In genomic region chr10:124917939-124918830, GRCh38 we compare ENCODE assay signal across 8 cellular contexts. TPM values are rescaled to one million over a fixed set of nuclear protein-coding genes. Genes with fewer than 3 reads are reported as not detected.
DNase-seq lines count a peak whose midpoint lies in the region; ATAC-seq and TF ChIP-seq lines count a peak whose summit lies in the region.

No MANE protein-coding gene starts in this region.

- H3K4me3 ChIP-seq in fibroblast of lung (replicated peaks in 1 of 4; ENCODE audit: control extremely low read depth in 1 of 4, insufficient read depth in 1 of 4, low read depth in 3 of 4, low read length in 4 of 4) (peak overlapping the region; percentile 86 to 99 (median 96)), trophoblast cell (ENCODE audit: low read depth, low read length) (peak overlapping the region; percentile 87)

- peaks cover 28% of the 10 kb centered on the region for H3K4me1 Mint-ChIP-seq in activated CD8-positive, alpha-beta memory T cell treated with anti-CD3 and anti-CD28 coated beads, Interleukin-2, amount 10 ng/mL, durations not matched to agents 7 days and 5 days
- H3K4me1 Mint-ChIP-seq in T-cell: peaks cover 40 to 42% (median 40%) of the 10 kb centered on the region in 3 donors

- no peak overlapping the region for H4K8ac ChIP-seq in trophoblast cell (ENCODE audit: low read depth, low read length)

- peak overlapping the region; percentile 79 for H3K4me2 ChIP-seq in fibroblast of lung (ENCODE audit: extremely low read depth, insufficient read depth, low read length)
- peak overlapping the region; percentile 85 for H3K4me2 ChIP-seq in trophoblast cell (ENCODE audit: low read length)

- POLR2A ChIA-PET in T-cell (lab: Charles Lee): interaction anchor here in 1 of 2 donors (0.7 kb wide), 1 partner anchor 944 kb away, joined by 3 read pairs; no protein-coding TSS in a partner anchor

- no peak for ATAC-seq in activated CD8-positive, alpha-beta memory T cell treated with anti-CD3 and anti-CD28 coated beads, Interleukin-2, amount 10 ng/mL, durations not matched to agents 7 days and 5 days
- ATAC-seq in T-cell (replicated peaks in 1 of 4) (no peak), HG02852 (IDR thresholded peaks at IDR 0.05; ENCODE audit: unreplicated experiment) (no peak), HG02610 (IDR thresholded peaks at IDR 0.05; ENCODE audit: unreplicated experiment) (no peak)

- H3K36me3 ChIP-seq in fibroblast of lung (ENCODE audit: control insufficient read depth, insufficient read depth, low read length) (no peaks in the 10 kb centered on the region), trophoblast cell (ENCODE audit: control insufficient read depth in 1 of 2, insufficient read depth in 2 of 2, low read length in 2 of 2) (peaks cover 5 to 9% of the 10 kb centered on the region in 2 experiments)

- no CpG with 5 or more reads among the region's 23 CpGs for WGBS in trophoblast cell (ENCODE audit: extremely low coverage, insufficient coverage, insufficient read length)

- DNase-seq in activated CD8-positive, alpha-beta memory T cell treated with anti-CD3 and anti-CD28 coated beads, Interleukin-2, amount 10 ng/mL, durations not matched to agents 7 days and 5 days: no peak
- no peak for DNase-seq in activated CD8-positive, alpha-beta memory T cell treated with anti-CD3 and anti-CD28 coated beads, Interleukin-2, amount 50 U/mL, for 48 hours
- DNase-seq in T-cell (peak in 3 of 34 experiments; percentile 1 to 6 (median 5)), fibroblast of lung (ENCODE audit: low read depth in 2 of 2) (peak; percentile 78 to 86), trophoblast cell (no peak), pons (ENCODE audit: low spot score) (no peak)

- H2BK5ac ChIP-seq in trophoblast cell (ENCODE audit: low read depth, low read length, poor library complexity): no peak overlapping the region

- H3K9ac ChIP-seq in fibroblast of lung (ENCODE audit: insufficient read depth, low read length) (peak overlapping the region; percentile 95), trophoblast cell (ENCODE audit: low read length) (peak overlapping the region; percentile 83)

- H3K36me3 Mint-ChIP-seq in activated CD8-positive, alpha-beta memory T cell treated with anti-CD3 and anti-CD28 coated beads, Interleukin-2, amount 10 ng/mL, durations not matched to agents 7 days and 5 days: peaks cover 4% of the 10 kb centered on the region
- H3K36me3 Mint-ChIP-seq in T-cell: peaks cover 4% of the 10 kb centered on the region

- no peaks in the 10 kb centered on the region for H3K9me3 Mint-ChIP-seq in activated CD8-positive, alpha-beta memory T cell treated with anti-CD3 and anti-CD28 coated beads, Interleukin-2, amount 10 ng/mL, durations not matched to agents 7 days and 5 days (ENCODE audit: low read depth)
- H3K9me3 Mint-ChIP-seq in T-cell: no peaks in the 10 kb centered on the region

- H3K27ac Mint-ChIP-seq in activated CD8-positive, alpha-beta memory T cell treated with anti-CD3 and anti-CD28 coated beads, Interleukin-2, amount 10 ng/mL, durations not matched to agents 7 days and 5 days: peak overlapping the region; percentile 91
- H3K27ac Mint-ChIP-seq in T-cell: peak overlapping the region; percentile 92 to 95

- H3K27ac ChIP-seq in fibroblast of lung (ENCODE audit: insufficient read depth, low read length): peak overlapping the region; percentile 94
- peak overlapping the region; percentile 97 for H3K27ac ChIP-seq in trophoblast cell (ENCODE audit: low read depth, low read length)

- no peak overlapping the region for H3K14ac ChIP-seq in trophoblast cell (ENCODE audit: low read length)

- peak overlapping the region; percentile 92 for H3K4me3 Mint-ChIP-seq in activated CD8-positive, alpha-beta memory T cell treated with anti-CD3 and anti-CD28 coated beads, Interleukin-2, amount 10 ng/mL, durations not matched to agents 7 days and 5 days
- H3K4me3 Mint-ChIP-seq in T-cell: peak overlapping the region; percentile 92 to 94 (median 92)

- no peaks in the 10 kb centered on the region for H3K27me3 Mint-ChIP-seq in activated CD8-positive, alpha-beta memory T cell treated with anti-CD3 and anti-CD28 coated beads, Interleukin-2, amount 10 ng/mL, durations not matched to agents 7 days and 5 days
- H3K27me3 Mint-ChIP-seq in T-cell: no peaks in the 10 kb centered on the region

- H3K18ac ChIP-seq in trophoblast cell (ENCODE audit: low read length): no peak overlapping the region

- H3K9me3 ChIP-seq in fibroblast of lung (ENCODE audit: control insufficient read depth, insufficient read depth, low read depth, low read length) (no peaks in the 10 kb centered on the region), trophoblast cell (ENCODE audit: insufficient read depth, low read depth, low read length) (no peaks in the 10 kb centered on the region)

- H2AK5ac ChIP-seq in trophoblast cell (ENCODE audit: low read length): no peak overlapping the region

- H3K79me2 ChIP-seq in fibroblast of lung (ENCODE audit: control insufficient read depth, insufficient read depth, low read length) (peaks cover 57% of the 10 kb centered on the region), trophoblast cell (ENCODE audit: control insufficient read depth, insufficient read depth, low read length, poor library complexity) (peaks cover 37% of the 10 kb centered on the region)

- CTCF ChIA-PET in activated CD8-positive, alpha-beta memory T cell treated with anti-CD3 and anti-CD28 coated beads, Interleukin-2, amount 10 ng/mL, durations not matched to agents 7 days and 5 days (lab: Charles Lee): interaction anchor here (1.0 to 1.3 kb wide), 2 partner anchors 12 to 74 kb away, joined by 3 read pairs; no protein-coding TSS in a partner anchor
- CTCF ChIA-PET in T-cell (lab: Charles Lee): no interaction called here

- peak overlapping the region; percentile 93 for H4K91ac ChIP-seq in trophoblast cell (ENCODE audit: low read depth, low read length)

- H3K4me1 ChIP-seq in fibroblast of lung (ENCODE audit: control insufficient read depth, extremely low read depth, insufficient read depth, low read length) (no peaks in the 10 kb centered on the region), trophoblast cell (ENCODE audit: control insufficient read depth in 1 of 2, insufficient read depth in 2 of 2, low read length in 2 of 2) (no peaks in the 10 kb centered on the region)

- H4K20me1 ChIP-seq in fibroblast of lung (ENCODE audit: control insufficient read depth, extremely low read depth, insufficient read depth, low read length): peaks cover 4% of the 10 kb centered on the region

- H2BK120ac ChIP-seq in trophoblast cell (ENCODE audit: insufficient read depth, low read length, poor library complexity): no peak overlapping the region

- no peak overlapping the region for H3K23ac ChIP-seq in trophoblast cell (ENCODE audit: low read length)

- H4K12ac ChIP-seq in trophoblast cell (ENCODE audit: low read depth, low read length): no peak overlapping the region

- no peak overlapping the region for H2BK12ac ChIP-seq in trophoblast cell (ENCODE audit: low read length)

- H3K27me3 ChIP-seq in fibroblast of lung (ENCODE audit: control insufficient read depth, insufficient read depth, low read length): no peaks in the 10 kb centered on the region
- H3K27me3 ChIP-seq in trophoblast cell (ENCODE audit: insufficient read depth, low read length): no peaks in the 10 kb centered on the region

- TF ChIP-seq CTCF in fibroblast of lung (conservative IDR thresholded peaks at IDR 0.05 in 1 of 2, IDR thresholded peaks at IDR 0.05 in 1 of 2; ENCODE audit: low read depth in 1 of 2, low read length in 2 of 2): no peak

- no peak overlapping the region for H2AFZ ChIP-seq in fibroblast of lung (ENCODE audit: low read length)
- H2AFZ ChIP-seq in trophoblast cell (ENCODE audit: insufficient read depth, low read length, poor library complexity): no peak overlapping the region

- peaks cover 13% of the 10 kb centered on the region for H3K79me1 ChIP-seq in trophoblast cell (ENCODE audit: low read length)

- H3K4ac ChIP-seq in trophoblast cell (ENCODE audit: low read depth, low read length): peak overlapping the region; percentile 97

RNA-seq across cellular contexts. Expression of gene ZRANB1, which starts 23.7 kb away (rescaled TPM):
- 10 to 100 TPM in 1 of 2 experiments, 1 to 10 TPM in 1; 9.8 to 11.5 TPM for total RNA-seq in activated CD8-positive, alpha-beta memory T cell treated with anti-CD3 and anti-CD28 coated beads, Interleukin-2, amount 10 ng/mL, durations not matched to agents 7 days and 5 days
- 10 to 100 TPM; 18.5 to 21.4 (median 19.1) TPM for total RNA-seq in T-cell
- 32.9 and 39.3 TPM in 2 replicates for total RNA-seq in fibroblast of lung
- 18.1 and 26.5 TPM in 2 replicates for polyA plus RNA-seq in fibroblast of lung
- polyA plus RNA-seq in fibroblast of lung (2012): 11.2 and 14.7 TPM in 2 replicates
- polyA minus RNA-seq in fibroblast of lung (ENCODE audit: low replicate concordance): 5.1 and 8.7 TPM in 2 replicates
- 20.8 and 21.3 TPM in 2 replicates for polyA plus RNA-seq in trophoblast cell (2013)

Comparison
In these comparisons a context has a peak if more than half of its experiments do, and no peak if none do; other contexts are left out.
1. DNase-seq: peak in fibroblast of lung (2 of 2); none in activated CD8-positive, alpha-beta memory T cell treated with anti-CD3 and anti-CD28 coated beads, Interleukin-2, amount 10 ng/mL, durations not matched to agents 7 days and 5 days (single experiment), activated CD8-positive, alpha-beta memory T cell treated with anti-CD3 and anti-CD28 coated beads, Interleukin-2, amount 50 U/mL, for 48 hours (single experiment), trophoblast cell (0 of 2) and pons (single experiment).